ENCODE assay signal across 8 cellular contexts in genomic region chr3:51682079-51682478, GRCh38. TPM values are rescaled to one million over a fixed set of nuclear protein-coding genes. Genes with fewer than 3 reads are reported as not detected.
A peak's percentile ranks its signal among the peaks of the same experiment; 100 is the strongest.
DNase-seq lines count a peak whose midpoint lies in the region; ATAC-seq and TF ChIP-seq lines count a peak whose summit lies in the region.

No MANE protein-coding gene starts in this region.

- WGBS in liver: 23% methylated on average over 4 of the region's 4 CpGs

- H3K4me3 ChIP-seq in AG10803 (ENCODE audit: low read length): no peak overlapping the region
- no peak overlapping the region for H3K4me3 ChIP-seq in liver (ENCODE audit: low read depth in 1 of 3, low read length in 3 of 3)

- H3K27me3 Mint-ChIP-seq in chondrocyte (ENCODE audit: low read depth): no peaks in the 10 kb centered on the region

- TF ChIP-seq CTCF in AG10803 (conservative IDR thresholded peaks at IDR 0.05; ENCODE audit: low read length): peak; percentile 93
- TF ChIP-seq CTCF in chondrocyte (IDR thresholded peaks at IDR 0.05): peak; percentile 84
- TF ChIP-seq CTCF in liver (IDR thresholded peaks at IDR 0.05; ENCODE audit: low read depth, low read length, missing input control): peak; percentile 95

- ATAC-seq in GM18520 (IDR thresholded peaks at IDR 0.05; ENCODE audit: unreplicated experiment) (peak; percentile 66), HG03064 (IDR thresholded peaks at IDR 0.05; ENCODE audit: low read depth, unreplicated experiment) (peak; percentile 80)

- H3K27ac ChIP-seq in liver (ENCODE audit: low read depth in 1 of 2, low read length in 2 of 2): no peak overlapping the region

- peaks cover 17% of the 10 kb centered on the region for H3K36me3 Mint-ChIP-seq in chondrocyte (ENCODE audit: low read depth)

- peaks cover 4 to 18% (median 15%) of the 10 kb centered on the region in 4 donors for H3K4me1 ChIP-seq in liver (ENCODE audit: control insufficient read depth in 4 of 4, insufficient read depth in 4 of 4, low read length in 3 of 4)

- H3K27ac Mint-ChIP-seq in chondrocyte (ENCODE audit: unreplicated experiment): peak overlapping the region; percentile 8

- no peaks in the 10 kb centered on the region for H3K9me3 ChIP-seq in liver (ENCODE audit: control insufficient read depth in 4 of 4, low read length in 3 of 4)

- peak overlapping the region in 1 of 2 donors; percentile 9 for H3K9ac ChIP-seq in liver (ENCODE audit: low read depth in 1 of 2, low read length in 2 of 2)

- no peaks in the 10 kb centered on the region for H3K27me3 ChIP-seq in liver (ENCODE audit: control insufficient read depth in 4 of 4, insufficient read depth in 4 of 4, low read length in 3 of 4)

- H3K9me3 Mint-ChIP-seq in chondrocyte (ENCODE audit: low read depth): no peaks in the 10 kb centered on the region

- no peak overlapping the region for H3K4me3 Mint-ChIP-seq in chondrocyte (ENCODE audit: unreplicated experiment)

- H3K36me3 ChIP-seq in liver (ENCODE audit: control insufficient read depth in 4 of 4, insufficient read depth in 3 of 4, low read depth in 1 of 4, low read length in 3 of 4): peaks cover 2 to 32% (median 10%) of the 10 kb centered on the region in 4 donors

- peak; percentile 98 to 99 for TF ChIP-seq RAD21 in liver (IDR thresholded peaks at IDR 0.05)

- H3K4me1 Mint-ChIP-seq in chondrocyte (ENCODE audit: low read depth): peaks cover 34% of the 10 kb centered on the region

- DNase-seq in AG10803 (ENCODE audit: low read depth): peak; percentile 88
- peak; percentile 72 for DNase-seq in NCI-H226
- peak; percentile 68 for DNase-seq in activated CD4-positive, CD25-positive, alpha-beta regulatory T cell treated with anti-CD3 and anti-CD28 coated beads, Interleukin-2, amount 50 U/mL, for 72 hours
- peak; percentile 20 for DNase-seq in chondrocyte (ENCODE audit: low spot score)
- DNase-seq in stimulated activated CD4-positive, alpha-beta T cell treated with anti-CD3 and anti-CD28 coated beads, TNF-alpha, amount 100 ng/mL, for 24 hours (ENCODE audit: low read depth in 3 of 3): peak; percentile 49 to 61 (median 58)

TF ChIP-seq in liver, 16 proteins besides CTCF, POLR2A, EP300 and RAD21:
- TF ChIP-seq NR2F2 (IDR thresholded peaks at IDR 0.05) (peak; percentile 40), JUND (IDR thresholded peaks at IDR 0.05) (no peak), REST (IDR thresholded peaks at IDR 0.05) (no peak), ZBTB33 (IDR thresholded peaks at IDR 0.05) (no peak), FOXA2 (IDR thresholded peaks at IDR 0.05) (no peak), RXRA (IDR thresholded peaks at IDR 0.05) (peak in 1 of 2 donors; percentile 26), GABPA (IDR thresholded peaks at IDR 0.05 in 1 of 2, conservative IDR thresholded peaks at IDR 0.05 in 1 of 2) (no peak), HNF4A (conservative IDR thresholded peaks at IDR 0.05) (peak in 1 of 2 donors; percentile 15)

RNA-seq across cellular contexts. Expression of gene TEX264, which starts 11.0 kb away (rescaled TPM):
- total RNA-seq in chondrocyte (43.0 to 45.0 TPM (median 45.0 TPM) in 3 replicates), liver (10 to 100 TPM; 21.2 to 31.2 TPM)
- polyA plus RNA-seq in liver: 10 to 100 TPM; 40.0 to 48.4 TPM

RNA-seq across cellular contexts. Expression of gene GRM2, which starts 24.8 kb away (rescaled TPM):
- 0.10 TPM in 2 of 3 replicates, not detected in the other for total RNA-seq in chondrocyte
- under 1 TPM in 1 of 2 donors, not detected in 1; 0.08 TPM for total RNA-seq in liver
- polyA plus RNA-seq in liver: under 1 TPM in 1 of 2 donors, not detected in 1; 0.02 TPM

Comparison
In these comparisons a context has a peak if more than half of its experiments do, and no peak if none do; other contexts are left out.
1. DNase-seq: peak in every context shown above with its lines; median percentile 88 in AG10803; 72 in NCI-H226; 68 in activated CD4-positive, CD25-positive, alpha-beta regulatory T cell treated with anti-CD3 and anti-CD28 coated beads, Interleukin-2, amount 50 U/mL, for 72 hours; 58 in stimulated activated CD4-positive, alpha-beta T cell treated with anti-CD3 and anti-CD28 coated beads, TNF-alpha, amount 100 ng/mL, for 24 hours; 20 in chondrocyte.